In the genomic region with DNA sequence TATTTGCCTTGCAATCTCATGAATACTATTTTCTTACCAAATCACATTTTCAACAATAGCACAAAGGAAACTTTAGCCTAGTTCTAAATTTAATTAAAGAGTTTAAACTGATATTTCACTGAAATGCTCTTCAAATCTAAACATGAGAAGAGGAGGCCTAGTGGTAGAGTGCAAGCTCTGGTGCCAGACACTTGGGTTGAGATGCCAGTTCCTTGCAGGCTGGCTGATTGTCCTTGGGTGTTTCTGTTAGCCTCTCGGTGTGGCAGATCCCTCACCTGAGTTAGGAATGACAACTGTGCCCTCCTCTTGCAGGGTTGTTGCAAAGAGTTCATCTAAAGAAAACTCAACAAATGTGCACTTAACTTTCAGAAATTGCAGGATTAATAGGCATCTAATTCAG, we compare ENCODE assay signal across 31 cellular contexts.
"Had no signal": no experiment of that assay in that cellular context is flagged by ENCODE, and none has a peak within 500 bp of the region (broad histone marks: within the 10 kb centered on the region; RNA-seq: fewer than 3 reads in every experiment).

No MANE protein-coding gene starts in this region.

- H3K36me3 ChIP-seq: breast epithelium, colonic mucosa had no signal

- H3K9me3 ChIP-seq: adrenal gland, ascending aorta, breast epithelium, colonic mucosa, gastrocnemius medialis had no signal

- ATAC-seq: activated CD4-positive, CD25-positive, alpha-beta regulatory T cell treated with anti-CD3 and anti-CD28 coated beads, Interleukin-2, amount 50 U/mL, for 24 hours; activated CD8-positive, alpha-beta T cell treated with anti-CD3 and anti-CD28 coated beads for 36 hours; activated T-cell treated with anti-CD3 and anti-CD28 coated beads, Interleukin-2, amount 50 U/mL, for 4 hours; activated T-helper 17 cell treated with anti-CD3 and anti-CD28 coated beads, Interleukin-2, amount 50 U/mL, for 72 hours; esophagus mucosa; foreskin keratinocyte; heart left ventricle; T-cell had no signal

- H3K27ac ChIP-seq: adrenal gland, ascending aorta, breast epithelium, cardiac muscle cell, colonic mucosa, dorsolateral prefrontal cortex, foreskin keratinocyte, heart left ventricle, WERI-Rb-1 had no signal

- H3K27me3 ChIP-seq: adrenal gland, ascending aorta, breast epithelium, cardiac muscle cell, colonic mucosa, dorsolateral prefrontal cortex, foreskin keratinocyte, gastrocnemius medialis, heart left ventricle had no signal

- H3K4me1 ChIP-seq: breast epithelium, colonic mucosa had no signal

- DNase-seq: activated B cell treated with CpG ODN at 0.5 μM for 24 hours; activated CD4-positive, alpha-beta T cell treated with anti-CD3 and anti-CD28 coated beads for 48 hours; activated CD4-positive, alpha-beta T cell treated with anti-CD3 and anti-CD28 coated beads, Interleukin-2, amount 50 U/mL, for 1 hour; activated CD4-positive, alpha-beta T cell treated with anti-CD3 and anti-CD28 coated beads, Interleukin-2, amount 50 U/mL, for 48 hours; activated CD8-positive, alpha-beta memory T cell treated with anti-CD3 and anti-CD28 coated beads for 24 hours; activated CD8-positive, alpha-beta T cell treated with anti-CD3 and anti-CD28 coated beads for 36 hours; activated effector memory CD4-positive, alpha-beta T cell treated with Interleukin-2 at 50 U/mL for 16 hours; activated gamma-delta T cell treated with Interleukin-2 at 50 U/mL for 16 hours; activated naive CD4-positive, alpha-beta T cell treated with anti-CD3 and anti-CD28 coated beads, Interleukin-2, amount 50 U/mL, for 16 hours; activated naive CD4-positive, alpha-beta T cell treated with Interleukin-2 at 50 U/mL for 16 hours; activated T-cell treated with anti-CD3 and anti-CD28 coated beads, Interleukin-2, amount 50 U/mL, for 4 hours; adrenal gland; central memory CD4-positive, alpha-beta T cell; cerebellar nuclear complex; colonic mucosa; dorsolateral prefrontal cortex; effector memory CD4-positive, alpha-beta T cell; endodermal cell; foreskin keratinocyte; glutamatergic neuron; heart left ventricle; T-cell; T1000; WERI-Rb-1 had no signal

- H3K4me3 ChIP-seq: adrenal gland, ascending aorta, breast epithelium, cardiac muscle cell, colonic mucosa, dorsolateral prefrontal cortex, gastrocnemius medialis, heart left ventricle had no signal
